In the genomic region with DNA sequence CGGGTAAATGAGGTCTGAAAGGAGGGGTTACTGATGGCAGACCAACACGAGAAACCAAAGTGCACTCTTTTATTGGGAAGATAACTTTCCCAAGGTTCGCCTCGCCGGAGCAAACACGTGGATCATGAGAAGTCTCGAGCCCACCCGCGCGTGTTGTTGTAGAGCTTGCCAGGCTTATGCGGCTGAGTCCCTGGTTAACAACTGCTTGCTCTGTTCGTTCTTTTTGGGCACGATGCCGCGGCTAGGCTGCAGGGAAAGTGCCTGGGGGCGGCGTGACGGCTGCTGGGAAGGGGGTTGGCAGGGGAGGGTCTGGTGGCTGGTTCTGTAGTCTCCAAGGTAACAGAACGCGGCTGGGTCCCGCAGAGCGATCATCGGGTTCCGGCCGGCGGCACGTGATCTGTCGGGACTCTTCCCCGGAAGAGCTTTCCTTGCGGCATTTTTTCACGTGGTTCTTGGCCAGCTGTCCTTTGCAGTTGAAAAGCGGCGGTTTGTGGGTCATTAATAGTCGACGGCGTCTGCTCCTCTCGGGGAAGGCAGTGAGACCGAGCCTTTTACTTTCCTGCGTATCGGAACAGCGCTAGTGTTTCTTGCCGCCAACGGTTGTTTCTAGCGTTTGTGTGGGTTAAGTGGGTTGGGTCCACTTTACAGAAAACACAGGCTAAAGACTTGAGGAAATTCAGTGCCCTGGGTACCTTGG, we compare ENCODE assay signal across 8 cellular contexts. TPM values are rescaled to one million over a fixed set of nuclear protein-coding genes. Genes with fewer than 3 reads are reported as not detected.
A peak's percentile ranks its signal among the peaks of the same experiment; 100 is the strongest.
DNase-seq lines count a peak whose midpoint lies in the region; ATAC-seq and TF ChIP-seq lines count a peak whose summit lies in the region.

No MANE protein-coding gene starts in this region.

- H3K36me3 ChIP-seq in BE2C = no peaks in the 10 kb centered on the region

- H3K4me3 ChIP-seq in BE2C (ENCODE audit: low read depth, low read length) (peak overlapping the region; percentile 58), right cardiac atrium (ENCODE audit: low read length) (peak overlapping the region; percentile 31)

- peak overlapping the region; percentile 95 for H3K4me3 Mint-ChIP-seq in T-helper 2 cell treated with Interferon-gamma antibody and Interleukin-4, amounts not matched to agents 5 μg/mL and 100 μg/mL, for 36 hours
- H3K4me3 Mint-ChIP-seq in progenitor cell of endocrine pancreas (ENCODE audit: low read depth) = peak overlapping the region; percentile 80
- H3K4me3 Mint-ChIP-seq in type B pancreatic cell = peak overlapping the region; percentile 94

- DNase-seq in BE2C = peak; percentile 84
- peak; percentile 26 for DNase-seq in NCI-H1092 (lab: John Stamatoyannopoulos, UW)
- DNase-seq in T-helper 2 cell treated with Interferon-gamma antibody and Interleukin-4, amounts not matched to agents 5 μg/mL and 100 μg/mL, for 36 hours (ENCODE audit: low spot score) = peak; percentile 58
- DNase-seq in right cardiac atrium = peak; percentile 78 to 88 (median 87)
- peak; percentile 32 for DNase-seq in progenitor cell of endocrine pancreas (ENCODE audit: low spot score, unreplicated experiment)
- peak; percentile 76 for DNase-seq in type B pancreatic cell (ENCODE audit: extremely low spot score, unreplicated experiment)

- intact Hi-C loops in right cardiac atrium (cut with DNase I) = no loop called here

- H3K27ac Mint-ChIP-seq in T-helper 2 cell treated with Interferon-gamma antibody and Interleukin-4, amounts not matched to agents 5 μg/mL and 100 μg/mL, for 36 hours = peak overlapping the region; percentile 98
- peak overlapping the region; percentile 82 for H3K27ac Mint-ChIP-seq in progenitor cell of endocrine pancreas
- peak overlapping the region; percentile 95 for H3K27ac Mint-ChIP-seq in type B pancreatic cell

- H3K4me1 ChIP-seq in BE2C (no peaks in the 10 kb centered on the region; the same call in 1 of the 2 replicates), right cardiac atrium (ENCODE audit: control insufficient read depth, insufficient read depth, low read length) (no peaks in the 10 kb centered on the region)

- H3K4me1 Mint-ChIP-seq in T-helper 2 cell treated with Interferon-gamma antibody and Interleukin-4, amounts not matched to agents 5 μg/mL and 100 μg/mL, for 36 hours (ENCODE audit: low read depth) = peaks cover 36% of the 10 kb centered on the region
- H3K4me1 Mint-ChIP-seq in progenitor cell of endocrine pancreas (ENCODE audit: low read depth) (peaks cover 17% of the 10 kb centered on the region), type B pancreatic cell (ENCODE audit: unreplicated experiment) (peaks cover 14% of the 10 kb centered on the region)

- H3K27me3 ChIP-seq in BE2C = no peaks in the 10 kb centered on the region
- no peaks in the 10 kb centered on the region for H3K27me3 ChIP-seq in right cardiac atrium (ENCODE audit: control insufficient read depth, insufficient read depth)

- peak overlapping the region; percentile 70 for H3K27ac ChIP-seq in angular gyrus (ENCODE audit: low read depth, low read length)
- H3K27ac ChIP-seq in right cardiac atrium (ENCODE audit: low read length) = peak overlapping the region; percentile 88

- peak; percentile 32 for ATAC-seq in GM21447 (IDR thresholded peaks at IDR 0.05; ENCODE audit: unreplicated experiment)
- ATAC-seq in right cardiac atrium = peak; percentile 49 to 67

- under 1% methylated on average over 44 of the region's 44 CpGs for WGBS in right cardiac atrium

- H3K9me3 Mint-ChIP-seq in T-helper 2 cell treated with Interferon-gamma antibody and Interleukin-4, amounts not matched to agents 5 μg/mL and 100 μg/mL, for 36 hours = peaks cover 10% of the 10 kb centered on the region
- H3K9me3 Mint-ChIP-seq in progenitor cell of endocrine pancreas (ENCODE audit: low read depth) = no peaks in the 10 kb centered on the region
- H3K9me3 Mint-ChIP-seq in type B pancreatic cell = no peaks in the 10 kb centered on the region

- TF ChIP-seq CTCF in BE2C (IDR thresholded peaks at IDR 0.05; ENCODE audit: low read depth, low read length) (no peak), progenitor cell of endocrine pancreas (IDR thresholded peaks at IDR 0.05; ENCODE audit: unreplicated experiment) (no peak), type B pancreatic cell (conservative IDR thresholded peaks at IDR 0.05) (no peak)

- peaks cover 26% of the 10 kb centered on the region for H3K27me3 Mint-ChIP-seq in T-helper 2 cell treated with Interferon-gamma antibody and Interleukin-4, amounts not matched to agents 5 μg/mL and 100 μg/mL, for 36 hours (ENCODE audit: low read depth)
- H3K27me3 Mint-ChIP-seq in progenitor cell of endocrine pancreas (peaks cover 21% of the 10 kb centered on the region), type B pancreatic cell (peaks cover 10% of the 10 kb centered on the region)

- H3K36me3 Mint-ChIP-seq in T-helper 2 cell treated with Interferon-gamma antibody and Interleukin-4, amounts not matched to agents 5 μg/mL and 100 μg/mL, for 36 hours (ENCODE audit: low read depth) = peaks cover 6% of the 10 kb centered on the region
- H3K36me3 Mint-ChIP-seq in progenitor cell of endocrine pancreas (ENCODE audit: insufficient read depth) (no peaks in the 10 kb centered on the region), type B pancreatic cell (no peaks in the 10 kb centered on the region)

- peaks cover 5% of the 10 kb centered on the region; the same call in 1 of the 2 replicates for H3K9me3 ChIP-seq in BE2C
- H3K9me3 ChIP-seq in right cardiac atrium (ENCODE audit: control insufficient read depth, low read length) = no peaks in the 10 kb centered on the region

RNA-seq across cellular contexts. Expression of a gene that starts 1.5 kb away (rescaled TPM):
- polyA plus RNA-seq in BE2C (2012; ENCODE audit: insufficient read depth, insufficient read length, low read depth) = 10.3 TPM
- total RNA-seq in right cardiac atrium = 10 to 100 TPM; 33.6 to 39.2 (median 36.6) TPM
- polyA plus RNA-seq in right cardiac atrium = 4.2 TPM
- 64.0 and 71.2 TPM in 2 replicates for total RNA-seq in progenitor cell of endocrine pancreas
- total RNA-seq in type B pancreatic cell (ENCODE audit: low replicate concordance) = 45.4 and 54.9 TPM in 2 replicates

Comparison
In these comparisons a context has a peak if more than half of its experiments do, and no peak if none do; other contexts are left out.
1. Peak in every context shown above with its lines: DNase-seq, ATAC-seq, H3K4me3 ChIP-seq and H3K27ac ChIP-seq.
2. DNase-seq: peak in every context shown above with its lines; median percentile 87 in right cardiac atrium; 84 in BE2C; 76 in type B pancreatic cell; 58 in T-helper 2 cell treated with Interferon-gamma antibody and Interleukin-4, amounts not matched to agents 5 μg/mL and 100 μg/mL, for 36 hours; 32 in progenitor cell of endocrine pancreas; 26 in NCI-H1092.